Comparison of ENCODE assay signal across 25 cellular contexts in genomic region chr6:9830808-9831207, GRCh38.
"Had no signal": no experiment of that assay in that cellular context is flagged by ENCODE, and none has a peak within 500 bp of the region (broad histone marks: within the 10 kb centered on the region; RNA-seq: fewer than 3 reads in every experiment).

No MANE protein-coding gene starts in this region.

- H3K27ac Mint-ChIP-seq: naive thymus-derived CD4-positive, alpha-beta T cell; nephron; neural progenitor cell; stimulated activated naive B cell treated with anti-CD40 and anti-IgM and Interleukin-4, amounts not matched to agents 10 μg/mL and 1 μg/mL and 100 μg/mL, for 72 hours; stimulated activated naive CD8-positive, alpha-beta T cell treated with anti-CD3 and anti-CD28 coated beads, Interleukin-15, Interleukin-2, amounts not matched to agents 100 ng/mL and 50 ng/mL, for 24 hours had no signal

- H3K9me3 Mint-ChIP-seq: nephron; neural progenitor cell; stimulated activated naive CD8-positive, alpha-beta T cell treated with anti-CD3 and anti-CD28 coated beads, Interleukin-15, Interleukin-2, amounts not matched to agents 100 ng/mL and 50 ng/mL, for 24 hours had no signal

- H3K36me3 Mint-ChIP-seq: naive thymus-derived CD4-positive, alpha-beta T cell; neural progenitor cell; stimulated activated naive B cell treated with anti-CD40 and anti-IgM and Interleukin-4, amounts not matched to agents 10 μg/mL and 1 μg/mL and 100 μg/mL, for 72 hours had no signal

- H3K4me3 Mint-ChIP-seq: naive thymus-derived CD4-positive, alpha-beta T cell; nephron; neural progenitor cell; stimulated activated naive B cell treated with anti-CD40 and anti-IgM and Interleukin-4, amounts not matched to agents 10 μg/mL and 1 μg/mL and 100 μg/mL, for 72 hours; stimulated activated naive CD8-positive, alpha-beta T cell treated with anti-CD3 and anti-CD28 coated beads, Interleukin-15, Interleukin-2, amounts not matched to agents 100 ng/mL and 50 ng/mL, for 24 hours had no signal

- H3K36me3 ChIP-seq: esophagus muscularis mucosa, gastrocnemius medialis, heart left ventricle, left lung, neural progenitor cell, prostate gland, right atrium auricular region, sigmoid colon, spleen, thoracic aorta, tibial nerve, upper lobe of left lung had no signal

- H3K4me1 Mint-ChIP-seq: naive thymus-derived CD4-positive, alpha-beta T cell; nephron; stimulated activated naive B cell treated with anti-CD40 and anti-IgM and Interleukin-4, amounts not matched to agents 10 μg/mL and 1 μg/mL and 100 μg/mL, for 72 hours had no signal

- H3K4me3 ChIP-seq: coronary artery, esophagus muscularis mucosa, gastrocnemius medialis, heart left ventricle, left lung, neural progenitor cell, prostate gland, right atrium auricular region, sigmoid colon, spleen, thoracic aorta, tibial nerve, upper lobe of left lung had no signal

- H3K27ac ChIP-seq: coronary artery, esophagus muscularis mucosa, gastrocnemius medialis, heart left ventricle, left lung, neural progenitor cell, prostate gland, right atrium auricular region, sigmoid colon, spleen, thoracic aorta, tibial nerve, upper lobe of left lung had no signal

- DNase-seq: dermis blood vessel endothelial cell; effector memory CD4-positive, alpha-beta T cell; gastrocnemius medialis; heart left ventricle; hippocampal formation; left cardiac atrium; left lung; mammary epithelial cell; mesendoderm; midbrain; naive thymus-derived CD4-positive, alpha-beta T cell; sigmoid colon; spleen; stimulated activated CD4-positive, alpha-beta T cell treated with anti-CD3 and anti-CD28 coated beads, Interleukin-2, amount 100 ng/mL, for 48 hours; stimulated activated naive B cell treated with anti-CD40 and anti-IgM and Interleukin-4, amounts not matched to agents 10 μg/mL and 1 μg/mL and 100 μg/mL, for 72 hours; upper lobe of left lung had no signal

- H3K27me3 Mint-ChIP-seq: naive thymus-derived CD4-positive, alpha-beta T cell; stimulated activated naive B cell treated with anti-CD40 and anti-IgM and Interleukin-4, amounts not matched to agents 10 μg/mL and 1 μg/mL and 100 μg/mL, for 72 hours; stimulated activated naive CD8-positive, alpha-beta T cell treated with anti-CD3 and anti-CD28 coated beads, Interleukin-15, Interleukin-2, amounts not matched to agents 100 ng/mL and 50 ng/mL, for 24 hours had no signal

- H3K4me1 ChIP-seq: esophagus muscularis mucosa, gastrocnemius medialis, heart left ventricle, left lung, prostate gland, right atrium auricular region, sigmoid colon, spleen, tibial nerve, upper lobe of left lung had no signal

- ATAC-seq: gastrocnemius medialis; heart left ventricle; left lung; naive thymus-derived CD4-positive, alpha-beta T cell; stimulated activated naive B cell treated with anti-CD40 and anti-IgM and Interleukin-4, amounts not matched to agents 10 μg/mL and 1 μg/mL and 100 μg/mL, for 72 hours had no signal

- H3K27me3 ChIP-seq: esophagus muscularis mucosa, gastrocnemius medialis, heart left ventricle, left lung, neural progenitor cell, right atrium auricular region, sigmoid colon, spleen, tibial nerve, upper lobe of left lung had no signal

- H3K9me3 ChIP-seq: gastrocnemius medialis, left lung, prostate gland, right atrium auricular region, sigmoid colon, thoracic aorta, tibial nerve, upper lobe of left lung had no signal

- H2AFZ ChIP-seq: neural progenitor cell had no signal

- H3K9ac ChIP-seq: neural progenitor cell had no signal

- H3K4me2 ChIP-seq: neural progenitor cell had no signal
